Comparison of ENCODE assay signal across 8 cellular contexts in the genomic region with DNA sequence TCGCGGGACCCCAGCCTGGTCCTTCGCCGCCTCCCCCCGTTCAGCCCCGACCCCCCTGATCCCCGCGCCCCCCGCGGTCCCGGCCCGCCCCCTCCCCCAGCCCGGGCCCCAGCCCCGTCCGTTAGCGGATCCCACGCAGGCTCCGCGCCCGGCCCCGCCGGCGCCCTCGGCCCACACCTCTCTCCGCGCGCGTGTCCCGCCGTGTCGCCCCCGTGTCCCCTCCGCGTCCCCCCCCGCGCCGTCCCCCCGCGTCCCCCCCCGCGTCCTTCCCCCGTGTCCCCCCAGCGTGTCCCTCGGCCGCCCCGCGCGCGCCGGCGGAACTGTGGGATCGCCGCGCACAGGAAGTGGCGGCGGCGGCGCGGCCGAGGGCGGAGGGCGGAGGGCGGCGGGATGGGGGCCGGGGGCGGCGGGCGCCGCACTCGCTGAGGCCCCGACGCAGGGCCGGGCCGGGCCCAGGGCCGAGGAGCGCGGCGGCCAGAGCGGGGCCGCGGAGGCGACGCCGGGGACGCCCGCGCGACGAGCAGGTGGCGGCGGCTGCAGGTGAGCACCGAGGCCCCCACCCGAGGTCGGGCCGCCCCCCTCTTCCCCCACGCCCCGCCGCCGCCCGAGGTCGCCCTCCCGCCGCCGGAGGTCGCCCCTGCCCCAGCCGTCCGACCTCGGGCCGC. TPM values are rescaled to one million over a fixed set of nuclear protein-coding genes. Genes with fewer than 3 reads are reported as not detected.
DNase-seq lines count a peak whose midpoint lies in the region; ATAC-seq lines count a peak whose summit lies in the region.

A gene with protein sequence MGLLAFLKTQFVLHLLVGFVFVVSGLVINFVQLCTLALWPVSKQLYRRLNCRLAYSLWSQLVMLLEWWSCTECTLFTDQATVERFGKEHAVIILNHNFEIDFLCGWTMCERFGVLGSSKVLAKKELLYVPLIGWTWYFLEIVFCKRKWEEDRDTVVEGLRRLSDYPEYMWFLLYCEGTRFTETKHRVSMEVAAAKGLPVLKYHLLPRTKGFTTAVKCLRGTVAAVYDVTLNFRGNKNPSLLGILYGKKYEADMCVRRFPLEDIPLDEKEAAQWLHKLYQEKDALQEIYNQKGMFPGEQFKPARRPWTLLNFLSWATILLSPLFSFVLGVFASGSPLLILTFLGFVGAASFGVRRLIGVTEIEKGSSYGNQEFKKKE (plus strand): TSS at position 418 of the 665 bp plus-strand sequence. CDS start 94,459 bp downstream, outside the sequence.

- H3K4me1 ChIP-seq in ectodermal cell (ENCODE audit: control insufficient read depth, insufficient read depth, low read length): no peaks in the 10 kb centered on the region
- H3K4me1 ChIP-seq in mesenchymal stem cell (ENCODE audit: control insufficient read depth, insufficient read depth, low read depth, low read length): peaks cover 14% of the 10 kb centered on the region

- H3K4me1 Mint-ChIP-seq in stimulated activated naive CD8-positive, alpha-beta T cell treated with anti-CD3 and anti-CD28 coated beads, Interleukin-15, amount 100 ng/mL, for 72 hours: peaks cover 41% of the 10 kb centered on the region

- 0 to 1% methylated on average over 109 of the region's 109 CpGs for WGBS in ectodermal cell, 2 experiments
- 0% methylated on average over 7 of the region's 109 CpGs for WGBS in mesenchymal stem cell

- peak; percentile 74 for DNase-seq in COLO668 (lab: John Stamatoyannopoulos, UW; ENCODE audit: unreplicated experiment)
- no peak for DNase-seq in mesenchymal stem cell
- DNase-seq in stimulated activated naive CD8-positive, alpha-beta T cell treated with anti-CD3 and anti-CD28 coated beads, Interleukin-15, amount 100 ng/mL, for 72 hours: peak; percentile 40 to 42
- DNase-seq in foreskin melanocyte: no peak

- H2BK5ac ChIP-seq in mesenchymal stem cell (ENCODE audit: low read depth, low read length, poor library complexity, severe bottlenecking): peak within 1 kb of the TSS; percentile 36

- peak within 1 kb of the TSS in 1 of 2 experiments; percentile 86 for H3K4ac ChIP-seq in mesenchymal stem cell (ENCODE audit: low read depth in 1 of 2, low read length in 2 of 2)

- H3K27ac ChIP-seq in ectodermal cell (ENCODE audit: insufficient read depth, low read depth, low read length, poor library complexity, severe bottlenecking) (no peak within 1 kb of the TSS), mesenchymal stem cell (ENCODE audit: low read length, poor library complexity, severe bottlenecking) (peak within 1 kb of the TSS; percentile 43)

- ATAC-seq in HG02588 (IDR thresholded peaks at IDR 0.05; ENCODE audit: unreplicated experiment) (peak; percentile 16), GM21528 (IDR thresholded peaks at IDR 0.05; ENCODE audit: low FRiP score, unreplicated experiment) (no peak)
- ATAC-seq in activated CD4-positive, CD25-positive, alpha-beta regulatory T cell treated with anti-CD3 and anti-CD28 coated beads, Interleukin-2, amount 50 U/mL, for 24 hours: peak; percentile 17 to 22
- ATAC-seq in stimulated activated naive CD8-positive, alpha-beta T cell treated with anti-CD3 and anti-CD28 coated beads, Interleukin-15, amount 100 ng/mL, for 72 hours: peak; percentile 47

- H3K27me3 Mint-ChIP-seq in stimulated activated naive CD8-positive, alpha-beta T cell treated with anti-CD3 and anti-CD28 coated beads, Interleukin-15, amount 100 ng/mL, for 72 hours: no peaks in the 10 kb centered on the region

- peak within 1 kb of the TSS; percentile 34 to 89 for H3K27ac Mint-ChIP-seq in stimulated activated naive CD8-positive, alpha-beta T cell treated with anti-CD3 and anti-CD28 coated beads, Interleukin-15, amount 100 ng/mL, for 72 hours

- peak within 1 kb of the TSS; percentile 90 for H2BK15ac ChIP-seq in mesenchymal stem cell (ENCODE audit: low read depth, poor library complexity, severe bottlenecking)

- H2BK120ac ChIP-seq in mesenchymal stem cell (ENCODE audit: low read depth, low read length): peak within 1 kb of the TSS; percentile 98

- peak within 1 kb of the TSS; percentile 43 for H3K4me3 ChIP-seq in ectodermal cell (ENCODE audit: insufficient read depth, low read depth, low read length)
- peak within 1 kb of the TSS; percentile 75 to 79 for H3K4me3 ChIP-seq in mesenchymal stem cell (ENCODE audit: insufficient read depth in 1 of 2, low read depth in 1 of 2, low read length in 2 of 2)

- H2AK5ac ChIP-seq in mesenchymal stem cell (ENCODE audit: low read length, severe bottlenecking): no peak within 1 kb of the TSS

- peak within 1 kb of the TSS in 1 of 2 experiments; percentile 24 for H3K23ac ChIP-seq in mesenchymal stem cell (ENCODE audit: low read length in 2 of 2)

- H3K27me3 ChIP-seq in ectodermal cell (ENCODE audit: control insufficient read depth, insufficient read depth, low read length, poor library complexity, severe bottlenecking): peaks cover 40% of the 10 kb centered on the region
- H3K27me3 ChIP-seq in mesenchymal stem cell (ENCODE audit: control insufficient read depth in 1 of 2, insufficient read depth in 1 of 2, low read length in 2 of 2): peaks cover 0 to 17% of the 10 kb centered on the region in 2 experiments

- peak within 1 kb of the TSS; percentile 94 for H2AFZ ChIP-seq in mesenchymal stem cell (ENCODE audit: low read depth, low read length)

- peaks cover 12% of the 10 kb centered on the region for H3K79me1 ChIP-seq in mesenchymal stem cell (replicated peaks; ENCODE audit: low read length, poor library complexity, severe bottlenecking)

- no peaks in the 10 kb centered on the region for H3K9me3 Mint-ChIP-seq in stimulated activated naive CD8-positive, alpha-beta T cell treated with anti-CD3 and anti-CD28 coated beads, Interleukin-15, amount 100 ng/mL, for 72 hours

- peak within 1 kb of the TSS; percentile 84 for H3K4me3 Mint-ChIP-seq in stimulated activated naive CD8-positive, alpha-beta T cell treated with anti-CD3 and anti-CD28 coated beads, Interleukin-15, amount 100 ng/mL, for 72 hours

- peak within 1 kb of the TSS in 1 of 2 experiments; percentile 40 for H2BK12ac ChIP-seq in mesenchymal stem cell (ENCODE audit: low read length in 2 of 2)

- peak within 1 kb of the TSS; percentile 99 for H3K4me2 ChIP-seq in mesenchymal stem cell (ENCODE audit: low read length, poor library complexity, severe bottlenecking)

- peak within 1 kb of the TSS; percentile 82 for H3K9ac ChIP-seq in mesenchymal stem cell (ENCODE audit: low read length)

- peak within 1 kb of the TSS; percentile 86 to 88 for H3K18ac ChIP-seq in mesenchymal stem cell (ENCODE audit: low read depth in 1 of 2, low read length in 2 of 2)

- H3K14ac ChIP-seq in mesenchymal stem cell (ENCODE audit: low read length in 2 of 2): peak within 1 kb of the TSS; percentile 57 to 62

- H3K9me3 ChIP-seq in ectodermal cell (ENCODE audit: control insufficient read depth, low read length) (no peaks in the 10 kb centered on the region), mesenchymal stem cell (ENCODE audit: control insufficient read depth, low read length) (no peaks in the 10 kb centered on the region)

- H4K8ac ChIP-seq in mesenchymal stem cell (ENCODE audit: low read length): peak within 1 kb of the TSS; percentile 72

- no peaks in the 10 kb centered on the region for H3K36me3 ChIP-seq in ectodermal cell (ENCODE audit: control insufficient read depth, insufficient read depth, low read length)
- H3K36me3 ChIP-seq in mesenchymal stem cell (ENCODE audit: control insufficient read depth in 1 of 2, insufficient read depth in 2 of 2, low read depth in 1 of 2, low read length in 2 of 2): peaks cover 0 to 15% of the 10 kb centered on the region in 2 experiments

- peak within 1 kb of the TSS; percentile 61 for H4K91ac ChIP-seq in mesenchymal stem cell (ENCODE audit: low read length)

RNA-seq across cellular contexts. Expression of the gene that starts here (rescaled TPM):
- 13.9 TPM for polyA plus RNA-seq in ectodermal cell (2013, experiment 1 of 4)
- 15.2 TPM for polyA plus RNA-seq in ectodermal cell (2013, experiment 2 of 4)
- 9.0 TPM for polyA plus RNA-seq in ectodermal cell (2013, experiment 3 of 4)
- polyA plus RNA-seq in ectodermal cell (2013, experiment 4 of 4): 11.0 TPM
- polyA plus RNA-seq in mesenchymal stem cell (2013, experiment 1 of 2): 38.6 TPM
- 39.2 TPM for polyA plus RNA-seq in mesenchymal stem cell (2013, experiment 2 of 2)

Comparison
In these comparisons a context has a peak if more than half of its experiments do, and no peak if none do; other contexts are left out.
1. DNase-seq: peak in COLO668 (single experiment) and stimulated activated naive CD8-positive, alpha-beta T cell treated with anti-CD3 and anti-CD28 coated beads, Interleukin-15, amount 100 ng/mL, for 72 hours (2 of 2); none in mesenchymal stem cell (single experiment) and foreskin melanocyte (single experiment).